ENCODE assay signal across 16 cellular contexts in the genomic region with DNA sequence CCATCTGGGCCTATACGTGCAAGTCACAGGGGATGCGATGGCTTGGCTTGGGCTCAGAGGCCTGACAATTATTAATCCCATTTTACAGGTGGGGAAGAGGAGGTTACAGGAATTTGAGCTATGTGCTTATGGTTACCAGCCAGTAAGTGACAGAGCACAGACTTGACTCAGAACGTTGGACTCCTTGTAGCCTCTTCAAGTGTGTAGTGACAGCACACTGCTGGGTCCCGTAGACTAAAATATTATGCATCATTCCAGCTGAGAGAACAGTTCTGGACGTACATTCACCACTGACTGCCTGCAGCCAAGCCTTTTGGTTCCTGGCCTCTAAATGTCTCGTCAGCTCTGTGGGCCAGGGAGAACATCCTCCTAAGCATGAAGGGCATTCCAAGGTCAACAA.
A peak's percentile ranks its signal among the peaks of the same experiment; 100 is the strongest.
DNase-seq lines count a peak whose midpoint lies in the region; ATAC-seq and TF ChIP-seq lines count a peak whose summit lies in the region.
"Had no signal": no experiment of that assay in that cellular context is flagged by ENCODE, and none has a peak within 500 bp of the region (broad histone marks: within the 10 kb centered on the region; RNA-seq: fewer than 3 reads in every experiment).

No MANE protein-coding gene starts in this region.

- intact Hi-C loops in PC-3 (cut with micrococcal nuclease) (no loop called here), upper lobe of right lung (cut with DNase I) (no loop called here), sciatic nerve (cut with DNase I) (no loop called here)

- no peaks in the 10 kb centered on the region for H3K27me3 ChIP-seq in PC-3 (ENCODE audit: low read length)
- H3K27me3 ChIP-seq in upper lobe of right lung: no peaks in the 10 kb centered on the region
- H3K27me3 ChIP-seq in H7 (ENCODE audit: control insufficient read depth, insufficient read depth, low read length): no peaks in the 10 kb centered on the region
- H3K27me3 ChIP-seq: gastrocnemius medialis, suprapubic skin had no signal

- no peak overlapping the region for H3K4me2 ChIP-seq in PC-3 (ENCODE audit: low read length)

- H3K9me3 ChIP-seq in PC-3 (ENCODE audit: low read length): no peaks in the 10 kb centered on the region
- no peaks in the 10 kb centered on the region for H3K9me3 ChIP-seq in upper lobe of right lung
- H3K9me3 ChIP-seq: gastrocnemius medialis, suprapubic skin had no signal

- H3K4me1 ChIP-seq in PC-3 (ENCODE audit: insufficient read depth, low read length) (peaks cover 35% of the 10 kb centered on the region), upper lobe of right lung (peaks cover 2% of the 10 kb centered on the region)
- H3K4me1 ChIP-seq: gastrocnemius medialis, parathyroid adenoma, suprapubic skin had no signal

- no peaks in the 10 kb centered on the region for H3K79me2 ChIP-seq in PC-3 (ENCODE audit: low read length)
- H3K79me2 ChIP-seq: parathyroid adenoma had no signal

- no peaks in the 10 kb centered on the region for H3F3A ChIP-seq in PC-3 (ENCODE audit: low read length, unreplicated experiment)

- TF ChIP-seq CTCF in PC-3 (conservative IDR thresholded peaks at IDR 0.05; ENCODE audit: low read depth, low read length) (no peak), fibroblast of the aortic adventitia (IDR thresholded peaks at IDR 0.05; ENCODE audit: insufficient read depth, low read length) (no peak), upper lobe of right lung (IDR thresholded peaks at IDR 0.05) (no peak)

- DNase-seq in GM03348 (ENCODE audit: low spot score) (peak; percentile 13), PC-3 (peak; percentile 23), fibroblast of the aortic adventitia (ENCODE audit: low read depth) (peak; percentile 33), upper lobe of right lung (no peak), H7 (no peak), DMS 273 treated with DMSO at 0.1 percent for 48 hours (lab: John Stamatoyannopoulos, UW) (no peak), sciatic nerve (ENCODE audit: low spot score) (no peak)
- DNase-seq: activated CD4-positive, alpha-beta T cell treated with anti-CD3 and anti-CD28 coated beads, Interleukin-2, amount 10 ng/mL, durations not matched to agents 7 days and 5 days; amygdala; DMS79; gastrocnemius medialis; naive thymus-derived CD4-positive, alpha-beta T cell; NCI-H1105 treated with DMSO at 0.1 percent for 48 hours; NCI-H748 treated with DMSO at 0.1 percent for 48 hours had no signal

- POLR2A ChIA-PET in PC-3 (lab: Charles Lee; ENCODE audit: unreplicated experiment): no interaction called here

- no peak overlapping the region for H2AFZ ChIP-seq in PC-3 (ENCODE audit: low read length)
- H2AFZ ChIP-seq: parathyroid adenoma had no signal

- CTCF ChIA-PET in PC-3 (lab: Charles Lee): no interaction called here

- H3K9me2 ChIP-seq in PC-3 (replicated peaks; ENCODE audit: low read length): no peaks in the 10 kb centered on the region

- H3K9ac ChIP-seq in PC-3 (ENCODE audit: low read length): no peak overlapping the region
- H3K9ac ChIP-seq: parathyroid adenoma had no signal

- H3K4me3 ChIP-seq in PC-3 (ENCODE audit: low read length): no peak overlapping the region
- no peak overlapping the region for H3K4me3 ChIP-seq in fibroblast of the aortic adventitia (ENCODE audit: low read depth, low read length)
- H3K4me3 ChIP-seq in upper lobe of right lung: no peak overlapping the region
- no peak overlapping the region for H3K4me3 ChIP-seq in H7 (ENCODE audit: insufficient read depth, low read depth, low read length)
- H3K4me3 ChIP-seq: gastrocnemius medialis, suprapubic skin had no signal

- no peak overlapping the region for H3K27ac ChIP-seq in PC-3 (ENCODE audit: low read length)
- no peak overlapping the region for H3K27ac ChIP-seq in upper lobe of right lung
- H3K27ac ChIP-seq: gastrocnemius medialis, parathyroid adenoma, suprapubic skin had no signal

- H3K36me3 ChIP-seq in PC-3 (ENCODE audit: low read depth, low read length) (no peaks in the 10 kb centered on the region), upper lobe of right lung (no peaks in the 10 kb centered on the region), H7 (replicated peaks; ENCODE audit: control insufficient read depth, insufficient read depth, low read length) (no peaks in the 10 kb centered on the region)
- H3K36me3 ChIP-seq: gastrocnemius medialis, suprapubic skin had no signal

- ATAC-seq in PC-3 (no peak), upper lobe of right lung (peak; percentile 65), sciatic nerve (no peak)
- ATAC-seq: gastrocnemius medialis; naive thymus-derived CD4-positive, alpha-beta T cell had no signal

- no peaks in the 10 kb centered on the region for H4K20me1 ChIP-seq in PC-3 (ENCODE audit: low read length)

- BruUV-seq in PC-3 (replicated peaks; lab: Mats Ljungman, UMichigan): no TSS peak

Comparison
In these comparisons a context has a peak if more than half of its experiments do, and no peak if none do; other contexts are left out.
1. DNase-seq: peak in GM03348 (single experiment), PC-3 (single experiment) and fibroblast of the aortic adventitia (single experiment); none in upper lobe of right lung (single experiment), H7 (single experiment), DMS 273 treated with DMSO at 0.1 percent for 48 hours (single experiment) and sciatic nerve (single experiment).